8 cellular contexts compared by ENCODE assay signal in the genomic region with DNA sequence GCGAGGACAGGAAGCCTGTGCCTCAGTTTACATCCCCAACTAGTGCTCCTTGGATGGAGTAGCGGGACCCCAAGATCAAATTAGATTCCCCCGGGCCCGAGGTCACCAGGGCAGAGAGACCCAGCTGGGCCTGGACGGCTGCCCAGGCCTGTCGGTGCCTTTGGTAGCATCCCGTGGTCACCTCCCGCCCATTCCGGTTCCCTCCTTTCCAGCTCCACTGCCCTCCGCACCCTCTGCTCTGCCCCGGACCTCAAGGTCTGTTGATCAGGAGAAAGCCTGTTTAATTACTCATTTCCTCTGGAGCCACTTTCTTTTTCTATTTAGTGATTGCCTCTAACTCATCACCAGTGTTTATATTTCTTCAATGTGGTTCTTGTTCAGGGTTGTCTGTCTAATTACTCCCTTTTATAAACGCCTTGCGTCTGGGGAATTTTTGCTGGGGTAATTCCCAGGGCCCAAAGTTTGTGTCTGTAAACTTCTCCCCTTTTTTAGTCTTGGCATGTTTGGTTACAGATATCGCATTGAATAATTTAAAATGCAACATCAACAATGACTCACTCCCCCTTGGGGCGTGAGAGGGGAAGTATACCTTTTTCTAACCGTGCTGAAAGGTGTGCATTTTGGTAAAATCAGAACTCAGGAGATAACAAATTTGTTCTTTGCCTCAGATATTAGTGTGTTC. TPM values are rescaled to one million over a fixed set of nuclear protein-coding genes. Genes with fewer than 3 reads are reported as not detected.
DNase-seq lines count a peak whose midpoint lies in the region; ATAC-seq and TF ChIP-seq lines count a peak whose summit lies in the region.

No MANE protein-coding gene starts in this region.

- H3K27me3 Mint-ChIP-seq in T-helper 1 cell treated with Interleukin-12 subunit alpha and Interleukin-12 subunit beta and Interleukin-4 antibody, amounts not matched to agents 30 μg/mL and 1 μg/mL, for 36 hours (ENCODE audit: low read depth) = no peaks in the 10 kb centered on the region

- H3K4me1 Mint-ChIP-seq in T-helper 1 cell treated with Interleukin-12 subunit alpha and Interleukin-12 subunit beta and Interleukin-4 antibody, amounts not matched to agents 30 μg/mL and 1 μg/mL, for 36 hours (ENCODE audit: low read depth) = peaks cover 28% of the 10 kb centered on the region

- H3K27ac ChIP-seq in breast epithelium = peak overlapping the region; percentile 91 to 96

- H3K4me3 Mint-ChIP-seq in T-helper 1 cell treated with Interleukin-12 subunit alpha and Interleukin-12 subunit beta and Interleukin-4 antibody, amounts not matched to agents 30 μg/mL and 1 μg/mL, for 36 hours = peak overlapping the region; percentile 99

- H3K27me3 ChIP-seq in breast epithelium = no peaks in the 10 kb centered on the region

- peaks cover 13% of the 10 kb centered on the region for H3K36me3 Mint-ChIP-seq in T-helper 1 cell treated with Interleukin-12 subunit alpha and Interleukin-12 subunit beta and Interleukin-4 antibody, amounts not matched to agents 30 μg/mL and 1 μg/mL, for 36 hours (ENCODE audit: low read depth)

- peak; percentile 41 for ATAC-seq in HG03060 (IDR thresholded peaks at IDR 0.05; ENCODE audit: low read depth, unreplicated experiment)
- ATAC-seq in HG02970 (IDR thresholded peaks at IDR 0.05; ENCODE audit: low FRiP score, unreplicated experiment) = no peak

- H3K4me1 ChIP-seq in breast epithelium = peaks cover 2 to 7% of the 10 kb centered on the region in 2 donors

- no peaks in the 10 kb centered on the region for H3K9me3 ChIP-seq in breast epithelium

- H3K4me3 ChIP-seq in GM08714 (ENCODE audit: low read length) = peak overlapping the region; percentile 76
- H3K4me3 ChIP-seq in breast epithelium = peak overlapping the region; percentile 86 to 93 (median 90)

- H3K27ac Mint-ChIP-seq in T-helper 1 cell treated with Interleukin-12 subunit alpha and Interleukin-12 subunit beta and Interleukin-4 antibody, amounts not matched to agents 30 μg/mL and 1 μg/mL, for 36 hours = peak overlapping the region; percentile 100

- TF ChIP-seq CTCF in breast epithelium (IDR thresholded peaks at IDR 0.05) = no peak

- H3K36me3 ChIP-seq in breast epithelium = no peaks in the 10 kb centered on the region

- intact Hi-C loops in breast epithelium (cut with DNase I; ENCODE audit: low total_unique reads) = loop anchor here (5.0 kb wide), 1 partner anchor 78 kb away; no protein-coding TSS in a partner anchor

- no peak for TF ChIP-seq POLR2A in breast epithelium (IDR thresholded peaks at IDR 0.05)

- DNase-seq in breast epithelium (ENCODE audit: low spot score in 2 of 2) (peak; percentile 35 to 55), islet precursor cell (peak; percentile 71), epidermal melanocyte (ENCODE audit: insufficient read length, low spot score) (no peak)
- peak; percentile 48 for DNase-seq in stimulated activated CD4-positive, alpha-beta T cell treated with anti-CD3 and anti-CD28 coated beads, Interleukin-15, amount 100 ng/mL, for 24 hours

- no peaks in the 10 kb centered on the region for H3K9me3 Mint-ChIP-seq in T-helper 1 cell treated with Interleukin-12 subunit alpha and Interleukin-12 subunit beta and Interleukin-4 antibody, amounts not matched to agents 30 μg/mL and 1 μg/mL, for 36 hours

RNA-seq across cellular contexts. Expression of a gene that starts 1.9 kb away (rescaled TPM):
- 10 to 100 TPM; 11.7 to 16.5 (median 15.7) TPM for total RNA-seq in breast epithelium
